1 cellular context compared by ENCODE assay signal in genomic region chr2:212441821-212442220, GRCh38.
TF ChIP-seq lines count a peak whose summit lies in the region.

No MANE protein-coding gene starts in this region.

TF ChIP-seq in HEK293, 187 proteins besides CTCF, POLR2A, EP300 and RAD21:
- TF ChIP-seq REST (tag by site-specific recombination; IDR thresholded peaks at IDR 0.05) (no peak), ZNF214 (tag by site-specific recombination; IDR thresholded peaks at IDR 0.05; ENCODE audit: borderline replicate concordance) (no peak), ZNF302 (tag by site-specific recombination; IDR thresholded peaks at IDR 0.05; ENCODE audit: low read depth) (peak; percentile 99), ZNF239 (tag by site-specific recombination; IDR thresholded peaks at IDR 0.05) (no peak)
TF ChIP-seq in HEK293: peak in this region for 1.
